In the genomic region with DNA sequence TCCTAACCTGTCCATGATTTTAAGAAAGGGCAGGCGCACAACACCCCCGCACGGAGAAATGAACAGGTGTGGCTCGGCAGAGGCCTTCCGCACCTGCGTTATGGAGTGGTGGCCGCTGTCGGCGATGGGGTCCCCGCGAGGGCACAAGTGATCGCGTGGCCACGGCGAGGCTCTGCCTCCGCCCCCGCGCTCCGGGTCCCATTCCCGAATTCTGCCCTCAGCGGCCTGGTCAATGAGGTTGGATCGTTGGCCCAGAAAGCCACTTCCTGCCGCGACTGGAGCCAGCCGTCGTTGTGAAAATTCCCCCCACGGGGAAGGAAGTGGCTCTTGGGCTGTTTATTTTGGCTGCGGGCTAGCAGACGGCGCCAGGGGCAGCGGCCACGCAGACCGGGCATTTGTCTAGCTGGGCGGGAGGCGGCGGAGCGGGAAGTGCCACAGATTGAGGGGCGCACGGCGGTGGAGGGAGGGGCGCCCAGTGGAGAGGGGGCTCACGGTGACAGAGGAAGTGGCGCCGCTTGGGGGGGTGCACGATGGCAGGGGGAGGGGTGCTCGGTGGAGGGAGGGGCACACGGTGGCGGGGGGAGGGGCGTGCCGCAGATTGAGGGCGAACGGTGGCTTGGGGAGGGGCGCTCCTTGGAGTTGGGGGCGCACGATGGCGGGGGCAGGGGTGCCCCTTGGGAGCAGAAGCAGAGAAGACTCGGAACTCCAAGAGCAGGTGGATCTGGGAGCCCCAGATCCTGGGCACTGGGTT, we compare ENCODE assay signal across 8 cellular contexts. TPM values are rescaled to one million over a fixed set of nuclear protein-coding genes. Genes with fewer than 3 reads are reported as not detected.
DNase-seq lines count a peak whose midpoint lies in the region; ATAC-seq and TF ChIP-seq lines count a peak whose summit lies in the region.

No MANE protein-coding gene starts in this region.

- H3K36me3 ChIP-seq in OCI-LY7 (ENCODE audit: insufficient read depth, low read length), result no peaks in the 10 kb centered on the region
- no peaks in the 10 kb centered on the region for H3K36me3 ChIP-seq in psoas muscle (ENCODE audit: insufficient read depth in 1 of 2, low read depth in 1 of 2)

- H3K4me3 ChIP-seq in OCI-LY7 (ENCODE audit: low read depth, low read length, poor library complexity, severe bottlenecking) (no peak overlapping the region), right cardiac atrium (ENCODE audit: low read length) (peak overlapping the region; percentile 44), psoas muscle (peak overlapping the region; percentile 58)

- CTCF ChIA-PET in OCI-LY7 (lab: Charles Lee; ENCODE audit: unreplicated experiment), result no interaction called here

- no peak for ATAC-seq in activated naive CD8-positive, alpha-beta T cell treated with anti-CD3 and anti-CD28 coated beads, Interleukin-2, amount 10 ng/mL, durations not matched to agents 7 days and 5 days (ENCODE audit: low read depth)
- ATAC-seq in right cardiac atrium (peak; percentile 73 to 75), psoas muscle (peak; percentile 23 to 72 (median 32)), GM21390 (IDR thresholded peaks at IDR 0.05; ENCODE audit: unreplicated experiment) (no peak)

- peaks cover 47% of the 10 kb centered on the region for H3K27me3 Mint-ChIP-seq in activated naive CD8-positive, alpha-beta T cell treated with anti-CD3 and anti-CD28 coated beads, Interleukin-2, amount 10 ng/mL, durations not matched to agents 7 days and 5 days

- H3K4me3 Mint-ChIP-seq in activated naive CD8-positive, alpha-beta T cell treated with anti-CD3 and anti-CD28 coated beads, Interleukin-2, amount 10 ng/mL, durations not matched to agents 7 days and 5 days, result peak overlapping the region; percentile 80

- DNase-seq in AML-193 (lab: John Stamatoyannopoulos, UW), result peak; percentile 90 to 92
- DNase-seq in HCEC 1CT, result peak; percentile 60
- no peak for DNase-seq in OCI-LY7 (ENCODE audit: low spot score)
- peak; percentile 60 for DNase-seq in activated naive CD8-positive, alpha-beta T cell treated with anti-CD3 and anti-CD28 coated beads, Interleukin-2, amount 10 ng/mL, durations not matched to agents 7 days and 5 days
- peak; percentile 87 to 95 (median 93) for DNase-seq in right cardiac atrium
- DNase-seq in psoas muscle, result peak; percentile 76 to 84
- no peak for DNase-seq in putamen (ENCODE audit: low spot score)

- peak overlapping the region; percentile 42 for H3K27ac Mint-ChIP-seq in activated naive CD8-positive, alpha-beta T cell treated with anti-CD3 and anti-CD28 coated beads, Interleukin-2, amount 10 ng/mL, durations not matched to agents 7 days and 5 days

- H3K9me3 Mint-ChIP-seq in activated naive CD8-positive, alpha-beta T cell treated with anti-CD3 and anti-CD28 coated beads, Interleukin-2, amount 10 ng/mL, durations not matched to agents 7 days and 5 days, result no peaks in the 10 kb centered on the region

- no peaks in the 10 kb centered on the region for H3K4me1 ChIP-seq in OCI-LY7 (ENCODE audit: insufficient read depth, low read length, poor library complexity, severe bottlenecking)
- H3K4me1 ChIP-seq in right cardiac atrium (ENCODE audit: control insufficient read depth, insufficient read depth, low read length), result peaks cover 9% of the 10 kb centered on the region
- peaks cover 14% of the 10 kb centered on the region for H3K4me1 ChIP-seq in psoas muscle

- POLR2A ChIA-PET in OCI-LY7 (lab: Charles Lee), result no interaction called here
- POLR2A ChIA-PET in activated naive CD8-positive, alpha-beta T cell treated with anti-CD3 and anti-CD28 coated beads, Interleukin-2, amount 10 ng/mL, durations not matched to agents 7 days and 5 days (lab: Charles Lee), result interaction anchor here (1.0 kb wide), 1 partner anchor 12 kb away, joined by 3 read pairs; no protein-coding TSS in a partner anchor

- H3K27ac ChIP-seq in OCI-LY7 (ENCODE audit: low read depth, low read length, poor library complexity, severe bottlenecking) (no peak overlapping the region), right cardiac atrium (ENCODE audit: low read length) (peak overlapping the region; percentile 26), psoas muscle (peak overlapping the region; percentile 4)

- H3K79me2 ChIP-seq in OCI-LY7 (ENCODE audit: insufficient read depth, low read depth, low read length), result no peaks in the 10 kb centered on the region

- TF ChIP-seq CTCF in OCI-LY7 (conservative IDR thresholded peaks at IDR 0.05; ENCODE audit: low read length) (no peak), psoas muscle (IDR thresholded peaks at IDR 0.05) (no peak)

- 5% methylated on average over 57 of the region's 57 CpGs for WGBS in right cardiac atrium
- 6 to 13% (median 6%) methylated on average over 50 to 57 of the region's 57 CpGs for WGBS in psoas muscle, 3 donors

- no peaks in the 10 kb centered on the region for H3K27me3 ChIP-seq in right cardiac atrium (ENCODE audit: control insufficient read depth, insufficient read depth)
- H3K27me3 ChIP-seq in psoas muscle (ENCODE audit: insufficient read depth in 3 of 3, low read length in 2 of 3), result peaks cover 0 to 21% (median 4%) of the 10 kb centered on the region in 3 donors

- no peaks in the 10 kb centered on the region for H3K9me3 ChIP-seq in OCI-LY7 (ENCODE audit: low read length)
- no peaks in the 10 kb centered on the region for H3K9me3 ChIP-seq in right cardiac atrium (ENCODE audit: control insufficient read depth, low read length)
- no peaks in the 10 kb centered on the region for H3K9me3 ChIP-seq in psoas muscle

- intact Hi-C loops in OCI-LY7 (cut with micrococcal nuclease; ENCODE audit: unreplicated experiment), result no loop called here
- intact Hi-C loops in right cardiac atrium (cut with DNase I), result no loop called here
- intact Hi-C loops in psoas muscle (cut with DNase I), result no loop called here

- H3K4me2 ChIP-seq in OCI-LY7 (ENCODE audit: low read length), result peak overlapping the region; percentile 33; the same call in 1 of the 2 replicates

- no peaks in the 10 kb centered on the region for H4K20me1 ChIP-seq in OCI-LY7 (ENCODE audit: insufficient read depth, low read length)

- no TSS peak for BruUV-seq in OCI-LY7 (replicated peaks; lab: Mats Ljungman, UMichigan)

- no peaks in the 10 kb centered on the region for H3K36me3 Mint-ChIP-seq in activated naive CD8-positive, alpha-beta T cell treated with anti-CD3 and anti-CD28 coated beads, Interleukin-2, amount 10 ng/mL, durations not matched to agents 7 days and 5 days

- H2AFZ ChIP-seq in OCI-LY7 (ENCODE audit: low read length), result no peak overlapping the region

- H3K9me2 ChIP-seq in OCI-LY7 (ENCODE audit: insufficient read depth, low read length), result no peaks in the 10 kb centered on the region

- peaks cover 18% of the 10 kb centered on the region for H3K4me1 Mint-ChIP-seq in activated naive CD8-positive, alpha-beta T cell treated with anti-CD3 and anti-CD28 coated beads, Interleukin-2, amount 10 ng/mL, durations not matched to agents 7 days and 5 days

RNA-seq across cellular contexts. Expression of a gene that starts 25.0 kb away (rescaled TPM):
- total RNA-seq in OCI-LY7 (2014; rRNA removed; shearing (Covaris generic)), result 0.05 and 0.19 TPM in 2 replicates
- total RNA-seq in OCI-LY7 (2022) (0.27 TPM in 1 of 2 replicates, not detected in the other), right cardiac atrium (10 to 100 TPM; 33.7 to 91.9 (median 56.4) TPM), psoas muscle (10 to 100 TPM in 2 of 4 donors, 1 to 10 TPM in 2; 4.6 to 17.5 (median 8.5) TPM)
- 1 to 10 TPM; 1.6 to 2.4 TPM for total RNA-seq in activated naive CD8-positive, alpha-beta T cell treated with anti-CD3 and anti-CD28 coated beads, Interleukin-2, amount 10 ng/mL, durations not matched to agents 7 days and 5 days
- polyA plus RNA-seq in right cardiac atrium (36.7 TPM), psoas muscle (1 to 10 TPM; 3.5 to 5.9 (median 3.6) TPM)

Comparison
In these comparisons a context has a peak if more than half of its experiments do, and no peak if none do; other contexts are left out.
1. DNase-seq: peak in AML-193 (2 of 2), HCEC 1CT (single experiment), activated naive CD8-positive, alpha-beta T cell treated with anti-CD3 and anti-CD28 coated beads, Interleukin-2, amount 10 ng/mL, durations not matched to agents 7 days and 5 days (single experiment), right cardiac atrium (3 of 3) and psoas muscle (2 of 2); none in OCI-LY7 (single experiment) and putamen (single experiment).
2. ATAC-seq: peak in right cardiac atrium (2 of 2) and psoas muscle (4 of 4); none in activated naive CD8-positive, alpha-beta T cell treated with anti-CD3 and anti-CD28 coated beads, Interleukin-2, amount 10 ng/mL, durations not matched to agents 7 days and 5 days (single experiment) and GM21390 (single experiment).